In the genomic region with DNA sequence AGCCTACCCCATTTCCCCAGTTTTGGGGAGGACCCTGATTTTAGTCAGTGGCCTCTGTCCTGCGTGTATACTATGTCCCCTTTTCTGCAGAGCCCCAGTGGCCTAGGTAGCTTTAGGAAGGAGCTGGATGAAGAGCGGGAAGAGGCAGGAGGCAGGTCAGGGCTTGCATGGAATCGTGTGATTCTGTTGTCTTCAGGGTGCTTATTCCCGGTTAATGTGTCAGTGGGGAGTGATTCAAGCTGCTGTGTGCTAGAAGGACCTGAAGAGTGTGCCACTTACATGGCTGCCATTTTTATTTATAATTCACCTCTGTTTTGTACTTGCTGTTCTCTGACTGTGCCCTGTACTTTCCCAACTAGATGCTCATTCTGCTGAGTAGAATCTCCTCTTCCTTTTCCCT, we compare ENCODE assay signal across 13 cellular contexts.
DNase-seq lines count a peak whose midpoint lies in the region; ATAC-seq, FAIRE-seq and TF ChIP-seq lines count a peak whose summit lies in the region.
"Had no signal": no experiment of that assay in that cellular context is flagged by ENCODE, and none has a peak within 500 bp of the region (broad histone marks: within the 10 kb centered on the region; RNA-seq: fewer than 3 reads in every experiment).

No MANE protein-coding gene starts in this region.

- no peaks in the 10 kb centered on the region for H3K9me3 ChIP-seq in PC-9 (ENCODE audit: insufficient read depth, low read depth)
- H3K9me3 ChIP-seq in hepatocyte (ENCODE audit: low read depth) = no peaks in the 10 kb centered on the region
- H3K9me3 ChIP-seq in smooth muscle cell (replicated peaks; ENCODE audit: low read depth) = no peaks in the 10 kb centered on the region

- H3K4me2 ChIP-seq in PC-9 (peak overlapping the region; percentile 77), hepatocyte (no peak overlapping the region), smooth muscle cell (peak overlapping the region; percentile 24)
- H3K4me2 ChIP-seq: GM23338 had no signal

- H3K4me3 ChIP-seq in PC-9 (peak overlapping the region; percentile 38; the same call in 1 of the 2 replicates), bronchial epithelial cell (ENCODE audit: low read depth, low read length) (no peak overlapping the region), hepatocyte (no peak overlapping the region), smooth muscle cell (no peak overlapping the region)
- H3K4me3 ChIP-seq: GM23338 had no signal

- no peak for ATAC-seq in GM19397 (IDR thresholded peaks at IDR 0.05; ENCODE audit: unreplicated experiment)
- ATAC-seq: CD8-positive, alpha-beta T cell; GM23338 had no signal

- intact Hi-C loops in PC-9 (cut with micrococcal nuclease; ENCODE audit: unreplicated experiment) = loop anchor here (1.0 to 2.0 kb wide), 5 partner anchors 11 to 127 kb away; partner anchors contain the start of gene AMOT

- no peaks in the 10 kb centered on the region for H3K79me2 ChIP-seq in PC-9 (ENCODE audit: low read depth)
- no peaks in the 10 kb centered on the region for H3K79me2 ChIP-seq in hepatocyte
- H3K79me2 ChIP-seq in smooth muscle cell (ENCODE audit: low read depth) = no peaks in the 10 kb centered on the region

- H4K20me1 ChIP-seq in PC-9 (ENCODE audit: insufficient read depth) (no peaks in the 10 kb centered on the region), hepatocyte (ENCODE audit: insufficient read depth, poor library complexity, severe bottlenecking) (no peaks in the 10 kb centered on the region), smooth muscle cell (ENCODE audit: low read depth) (no peaks in the 10 kb centered on the region)

- H3K4me1 ChIP-seq in PC-9 (replicated peaks; ENCODE audit: insufficient read depth) (peaks cover 48% of the 10 kb centered on the region), hepatocyte (ENCODE audit: insufficient read depth) (peaks cover 15% of the 10 kb centered on the region), smooth muscle cell (ENCODE audit: low read depth) (no peaks in the 10 kb centered on the region)

- WGBS in hepatocyte (ENCODE audit: low lambda C conversion rate, missing lambda C conversion rate) = 89% methylated on average over 4 of the region's 4 CpGs
- 86% methylated on average over 4 of the region's 4 CpGs for WGBS in smooth muscle cell (ENCODE audit: low lambda C conversion rate)

- CTCF ChIA-PET in PC-9 (lab: Charles Lee) = interaction anchor here (0.6 kb wide), 1 partner anchor 27 kb away, joined by 9 read pairs; no protein-coding TSS in a partner anchor

- no peak for DNase-seq in PC-9
- peak; percentile 67 for DNase-seq in bronchial epithelial cell (ENCODE audit: low read depth)
- no peak for DNase-seq in hepatocyte (ENCODE audit: low spot score)
- DNase-seq in smooth muscle cell (lab: John Stamatoyannopoulos, UW; ENCODE audit: unreplicated experiment) = no peak
- DNase-seq in DMS 273 treated with DMSO at 0.1 percent for 48 hours (lab: John Stamatoyannopoulos, UW) = no peak
- DNase-seq in ecto neural progenitor cell (ENCODE audit: low spot score) = no peak
- DNase-seq in ureter (ENCODE audit: low spot score) = no peak
- DNase-seq: CD8-positive, alpha-beta T cell; COR-L47; H7; IMR-90 had no signal

- H3K27ac ChIP-seq in PC-9 = peak overlapping the region; percentile 99
- peak overlapping the region; percentile 45 for H3K27ac ChIP-seq in hepatocyte
- peak overlapping the region; percentile 82 for H3K27ac ChIP-seq in smooth muscle cell (ENCODE audit: low read depth)

- peak overlapping the region; percentile 35 for H3K9ac ChIP-seq in smooth muscle cell (ENCODE audit: low read depth)

- FAIRE-seq in bronchial epithelial cell (lab: Jason Lieb, UNC) = peak; percentile 62

- H3K27me3 ChIP-seq in PC-9 (ENCODE audit: insufficient read depth, low read depth) = no peaks in the 10 kb centered on the region
- H3K27me3 ChIP-seq in bronchial epithelial cell (ENCODE audit: control insufficient read depth, insufficient read depth, low read length) = no peaks in the 10 kb centered on the region
- no peaks in the 10 kb centered on the region for H3K27me3 ChIP-seq in hepatocyte
- no peaks in the 10 kb centered on the region for H3K27me3 ChIP-seq in smooth muscle cell (ENCODE audit: low read depth)

- H2AFZ ChIP-seq in PC-9 (no peak overlapping the region), hepatocyte (no peak overlapping the region), smooth muscle cell (ENCODE audit: low read depth) (no peak overlapping the region)
- H2AFZ ChIP-seq: GM23338 had no signal

- POLR2A ChIA-PET in PC-9 (lab: Charles Lee; ENCODE audit: unreplicated experiment) = no interaction called here

- H3F3A ChIP-seq in PC-9 (ENCODE audit: insufficient read depth, low read depth) (peaks cover 36% of the 10 kb centered on the region), smooth muscle cell (ENCODE audit: low read depth) (no peaks in the 10 kb centered on the region)

- H3K9me2 ChIP-seq in PC-9 (ENCODE audit: insufficient read depth) (no peaks in the 10 kb centered on the region), hepatocyte (replicated peaks; ENCODE audit: insufficient read depth) (no peaks in the 10 kb centered on the region)

- no peak for TF ChIP-seq CTCF in PC-9 (conservative IDR thresholded peaks at IDR 0.05)
- no peak for TF ChIP-seq CTCF in bronchial epithelial cell (IDR thresholded peaks at IDR 0.05; ENCODE audit: insufficient read depth, low read length, severe bottlenecking)
- no peak for TF ChIP-seq CTCF in hepatocyte (IDR thresholded peaks at IDR 0.05; ENCODE audit: poor library complexity)
- TF ChIP-seq CTCF in smooth muscle cell (IDR thresholded peaks at IDR 0.05; ENCODE audit: borderline replicate concordance, insufficient read depth, poor library complexity, severe bottlenecking) = no peak

- TSS peak; percentile 85 for BruUV-seq in PC-9 (replicated peaks; lab: Mats Ljungman, UMichigan)

- no peaks in the 10 kb centered on the region for H3K36me3 ChIP-seq in PC-9 (ENCODE audit: low read depth)
- no peaks in the 10 kb centered on the region for H3K36me3 ChIP-seq in bronchial epithelial cell (ENCODE audit: control insufficient read depth, insufficient read depth, low read length)
- no peaks in the 10 kb centered on the region for H3K36me3 ChIP-seq in hepatocyte (replicated peaks; ENCODE audit: insufficient read depth, low read depth)
- no peaks in the 10 kb centered on the region for H3K36me3 ChIP-seq in smooth muscle cell (ENCODE audit: low read depth)

Comparison
In these comparisons a context has a peak if more than half of its experiments do, and no peak if none do; other contexts are left out.
1. H3K27ac ChIP-seq: peak in every context shown above with its lines; median percentile 99 in PC-9; 82 in smooth muscle cell; 45 in hepatocyte.